8 cellular contexts compared by ENCODE assay signal in the genomic region with DNA sequence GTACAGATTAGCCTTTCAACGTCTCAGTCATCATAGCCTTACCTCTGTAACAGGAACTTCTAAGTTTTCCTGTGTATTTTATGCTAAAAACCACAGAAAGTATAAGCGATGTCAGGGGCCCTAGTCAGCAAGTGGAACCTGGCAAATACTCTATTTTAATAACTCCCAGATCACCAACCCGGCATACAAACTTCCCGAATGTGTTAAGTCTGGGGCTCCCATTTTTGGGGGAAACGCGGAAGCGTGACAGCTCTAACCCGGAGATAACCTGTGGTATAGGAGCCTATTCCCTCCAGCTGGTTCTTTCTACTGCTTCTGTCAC. TPM values are rescaled to one million over a fixed set of nuclear protein-coding genes. Genes with fewer than 3 reads are reported as not detected.
DNase-seq lines count a peak whose midpoint lies in the region; TF ChIP-seq lines count a peak whose summit lies in the region.

No MANE protein-coding gene starts in this region.

- TF ChIP-seq POLR2A in suprapubic skin (IDR thresholded peaks at IDR 0.05): no peak

- no peaks in the 10 kb centered on the region for H3K27me3 ChIP-seq in suprapubic skin

- peak overlapping the region; percentile 97 for H3K4me3 Mint-ChIP-seq in T-helper 2 cell treated with Interferon-gamma antibody and Interleukin-4, amounts not matched to agents 5 μg/mL and 100 μg/mL, for 36 hours
- peak overlapping the region; percentile 89 for H3K4me3 Mint-ChIP-seq in activated T-helper 1 cell treated with anti-CD3 and anti-CD28 coated beads, Interleukin-12 subunit alpha, Interleukin-12 subunit beta, Interleukin-2, Interleukin-4 antibody, amounts not matched to agents 30 ng/mL and 10 ng/mL and 1 ng/mL, durations not matched to agents 14 hours and 24 hours and 36 hours
- peak overlapping the region; percentile 97 to 99 (median 98) for H3K4me3 Mint-ChIP-seq in immature natural killer cell

- TF ChIP-seq CTCF in suprapubic skin (IDR thresholded peaks at IDR 0.05): no peak

- H3K27ac Mint-ChIP-seq in T-helper 2 cell treated with Interferon-gamma antibody and Interleukin-4, amounts not matched to agents 5 μg/mL and 100 μg/mL, for 36 hours: peak overlapping the region; percentile 92
- H3K27ac Mint-ChIP-seq in activated T-helper 1 cell treated with anti-CD3 and anti-CD28 coated beads, Interleukin-12 subunit alpha, Interleukin-12 subunit beta, Interleukin-2, Interleukin-4 antibody, amounts not matched to agents 30 ng/mL and 10 ng/mL and 1 ng/mL, durations not matched to agents 14 hours and 24 hours and 36 hours: peak overlapping the region; percentile 95
- peak overlapping the region; percentile 92 to 98 (median 96) for H3K27ac Mint-ChIP-seq in immature natural killer cell

- WGBS in suprapubic skin: 0% methylated on average over 8 of the region's 8 CpGs

- H3K27me3 Mint-ChIP-seq in T-helper 2 cell treated with Interferon-gamma antibody and Interleukin-4, amounts not matched to agents 5 μg/mL and 100 μg/mL, for 36 hours (ENCODE audit: low read depth): no peaks in the 10 kb centered on the region
- no peaks in the 10 kb centered on the region for H3K27me3 Mint-ChIP-seq in activated T-helper 1 cell treated with anti-CD3 and anti-CD28 coated beads, Interleukin-12 subunit alpha, Interleukin-12 subunit beta, Interleukin-2, Interleukin-4 antibody, amounts not matched to agents 30 ng/mL and 10 ng/mL and 1 ng/mL, durations not matched to agents 14 hours and 24 hours and 36 hours (ENCODE audit: insufficient read depth)
- peaks cover 0 to 18% (median 0%) of the 10 kb centered on the region in 3 donors for H3K27me3 Mint-ChIP-seq in immature natural killer cell (ENCODE audit: low read depth in 3 of 3)

- H3K4me1 ChIP-seq in suprapubic skin: peaks cover 18% of the 10 kb centered on the region

- H3K36me3 Mint-ChIP-seq in T-helper 2 cell treated with Interferon-gamma antibody and Interleukin-4, amounts not matched to agents 5 μg/mL and 100 μg/mL, for 36 hours (ENCODE audit: low read depth): peaks cover 32% of the 10 kb centered on the region
- H3K36me3 Mint-ChIP-seq in activated T-helper 1 cell treated with anti-CD3 and anti-CD28 coated beads, Interleukin-12 subunit alpha, Interleukin-12 subunit beta, Interleukin-2, Interleukin-4 antibody, amounts not matched to agents 30 ng/mL and 10 ng/mL and 1 ng/mL, durations not matched to agents 14 hours and 24 hours and 36 hours (ENCODE audit: low read depth): peaks cover 34% of the 10 kb centered on the region
- peaks cover 9 to 12% (median 10%) of the 10 kb centered on the region in 3 donors for H3K36me3 Mint-ChIP-seq in immature natural killer cell

- H3K9me3 ChIP-seq in suprapubic skin: no peaks in the 10 kb centered on the region

- no peak for TF ChIP-seq EP300 in suprapubic skin (IDR thresholded peaks at IDR 0.05)

- DNase-seq in T-helper 2 cell treated with Interferon-gamma antibody and Interleukin-4, amounts not matched to agents 5 μg/mL and 100 μg/mL, for 36 hours (ENCODE audit: low spot score): no peak
- DNase-seq in T-helper 2 cell: no peak
- DNase-seq in activated T-helper 1 cell treated with anti-CD3 and anti-CD28 coated beads, Interleukin-12 subunit alpha, Interleukin-12 subunit beta, Interleukin-2, Interleukin-4 antibody, amounts not matched to agents 30 ng/mL and 10 ng/mL and 1 ng/mL, durations not matched to agents 14 hours and 24 hours and 36 hours (ENCODE audit: low spot score): no peak
- no peak for DNase-seq in immature natural killer cell
- no peak for DNase-seq in suprapubic skin (ENCODE audit: low spot score in 2 of 2)
- DNase-seq in hypothalamus (lab: John Stamatoyannopoulos, UW): no peak
- no peak for DNase-seq in stimulated activated CD4-positive, alpha-beta T cell treated with anti-CD3 and anti-CD28 coated beads, Interleukin-4, amount 100 ng/mL, for 1 hour
- no peak for DNase-seq in islet precursor cell

- H3K4me3 ChIP-seq in suprapubic skin: peak overlapping the region; percentile 92

- H3K27ac ChIP-seq in suprapubic skin: peak overlapping the region; percentile 87

- intact Hi-C loops in activated T-helper 1 cell treated with anti-CD3 and anti-CD28 coated beads, Interleukin-12 subunit alpha, Interleukin-12 subunit beta, Interleukin-2, Interleukin-4 antibody, amounts not matched to agents 30 ng/mL and 10 ng/mL and 1 ng/mL, durations not matched to agents 14 hours and 24 hours and 36 hours (cut with micrococcal nuclease): loop anchor here (1.0 to 2.0 kb wide), 5 partner anchors 13 to 206 kb away; a partner anchor contains a TSS

- H3K36me3 ChIP-seq in suprapubic skin: peaks cover 38% of the 10 kb centered on the region

- H3K4me1 Mint-ChIP-seq in T-helper 2 cell treated with Interferon-gamma antibody and Interleukin-4, amounts not matched to agents 5 μg/mL and 100 μg/mL, for 36 hours (ENCODE audit: low read depth): peaks cover 34% of the 10 kb centered on the region
- H3K4me1 Mint-ChIP-seq in activated T-helper 1 cell treated with anti-CD3 and anti-CD28 coated beads, Interleukin-12 subunit alpha, Interleukin-12 subunit beta, Interleukin-2, Interleukin-4 antibody, amounts not matched to agents 30 ng/mL and 10 ng/mL and 1 ng/mL, durations not matched to agents 14 hours and 24 hours and 36 hours (ENCODE audit: low read depth): peaks cover 27% of the 10 kb centered on the region
- H3K4me1 Mint-ChIP-seq in immature natural killer cell: peaks cover 47 to 58% of the 10 kb centered on the region in 2 donors

- no peaks in the 10 kb centered on the region for H3K9me3 Mint-ChIP-seq in T-helper 2 cell treated with Interferon-gamma antibody and Interleukin-4, amounts not matched to agents 5 μg/mL and 100 μg/mL, for 36 hours
- H3K9me3 Mint-ChIP-seq in activated T-helper 1 cell treated with anti-CD3 and anti-CD28 coated beads, Interleukin-12 subunit alpha, Interleukin-12 subunit beta, Interleukin-2, Interleukin-4 antibody, amounts not matched to agents 30 ng/mL and 10 ng/mL and 1 ng/mL, durations not matched to agents 14 hours and 24 hours and 36 hours: no peaks in the 10 kb centered on the region
- H3K9me3 Mint-ChIP-seq in immature natural killer cell: no peaks in the 10 kb centered on the region

RNA-seq across cellular contexts. Expression of a gene that starts 0.6 kb away (rescaled TPM):
- total RNA-seq in activated T-helper 1 cell treated with anti-CD3 and anti-CD28 coated beads, Interleukin-12 subunit alpha, Interleukin-12 subunit beta, Interleukin-2, Interleukin-4 antibody, amounts not matched to agents 30 ng/mL and 10 ng/mL and 1 ng/mL, durations not matched to agents 14 hours and 24 hours and 36 hours: 150 TPM in 2 replicates
- polyA plus RNA-seq in immature natural killer cell: 10 to 100 TPM; 35.6 to 67.4 (median 39.8) TPM
- total RNA-seq in suprapubic skin: 10 to 100 TPM; 40.0 to 77.6 (median 57.9) TPM

RNA-seq across cellular contexts. Expression of a gene that starts 19.4 kb away (rescaled TPM):
- total RNA-seq in activated T-helper 1 cell treated with anti-CD3 and anti-CD28 coated beads, Interleukin-12 subunit alpha, Interleukin-12 subunit beta, Interleukin-2, Interleukin-4 antibody, amounts not matched to agents 30 ng/mL and 10 ng/mL and 1 ng/mL, durations not matched to agents 14 hours and 24 hours and 36 hours: 72.3 and 80.1 TPM in 2 replicates
- polyA plus RNA-seq in immature natural killer cell: 100 to 1,000 TPM in 1 of 3 donors, 10 to 100 TPM in 2; 76.5 to 114 (median 80.6) TPM
- 10 to 100 TPM; 24.1 to 45.2 (median 41.6) TPM for total RNA-seq in suprapubic skin
